Comparison of ENCODE assay signal across 1 cellular context in the genomic region with DNA sequence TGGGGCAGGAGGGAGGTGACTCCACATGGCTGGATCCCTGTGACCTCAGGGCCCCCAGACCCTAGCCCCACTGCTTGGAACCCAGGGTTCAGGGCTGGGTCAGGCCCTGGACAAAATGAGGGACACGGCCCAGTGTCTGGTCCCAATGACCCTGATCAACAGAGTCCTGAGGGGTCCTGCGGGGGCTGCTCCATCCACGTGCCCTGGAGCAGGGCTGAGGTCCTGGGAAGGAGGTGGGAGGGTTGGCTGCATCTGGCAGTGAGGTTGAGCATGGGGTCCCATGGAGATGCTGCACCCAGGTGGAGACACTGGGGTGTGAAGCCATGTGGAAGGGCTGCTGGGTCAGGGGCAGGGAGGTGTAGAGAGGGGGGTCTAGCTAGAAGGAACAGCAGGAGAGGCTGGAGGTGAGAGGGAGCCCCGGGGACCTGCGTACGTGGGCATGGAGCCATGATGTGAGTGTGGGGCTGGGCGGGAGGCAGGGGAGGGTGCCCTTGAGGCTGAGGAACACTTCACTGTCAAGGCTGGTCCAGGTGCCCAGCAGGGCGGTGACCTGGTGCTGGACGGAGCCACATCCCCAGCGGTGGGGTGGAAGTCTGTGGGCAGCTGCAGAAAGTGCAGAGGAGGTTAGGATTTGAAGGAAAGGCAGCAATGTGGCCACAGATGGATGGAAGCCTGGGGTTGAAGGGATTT.
TF ChIP-seq lines count a peak whose summit lies in the region.

No MANE protein-coding gene starts in this region.

TF ChIP-seq in GM12891, 5 proteins besides CTCF, POLR2A, EP300 and RAD21:
- TF ChIP-seq PAX5 (IDR thresholded peaks at IDR 0.05; ENCODE audit: insufficient read depth, low read length, severe bottlenecking) = no peak
- no peak for TF ChIP-seq SPI1 (IDR thresholded peaks at IDR 0.05; ENCODE audit: low read depth, low read length)
- TF ChIP-seq POU2F2 (IDR thresholded peaks at IDR 0.05; ENCODE audit: low read depth, low read length) = no peak
- no peak for TF ChIP-seq TAF1 (IDR thresholded peaks at IDR 0.05; ENCODE audit: low read depth, low read length)
- no peak for TF ChIP-seq POLR2AphosphoS5 (IDR thresholded peaks at IDR 0.05; ENCODE audit: low read depth, low read length)
TF ChIP-seq in GM12891: peak in this region for 0.
